In genomic region chr20:62914970-62915457, GRCh38 we compare ENCODE assay signal across 1 cellular context.
TF ChIP-seq lines count a peak whose summit lies in the region.

No MANE protein-coding gene starts in this region.

TF ChIP-seq in HepG2, 621 proteins besides CTCF, POLR2A, EP300 and RAD21 (continued from another document):
- TF ChIP-seq STAT6 (CRISPR knock-in tag; IDR thresholded peaks at IDR 0.05; ENCODE audit: borderline replicate concordance) (no peak), ATRX (CRISPR knock-in tag; IDR thresholded peaks at IDR 0.05; ENCODE audit: borderline replicate concordance) (no peak), KMT2A (CRISPR knock-in tag; IDR thresholded peaks at IDR 0.05) (no peak), ZBTB38 (CRISPR knock-in tag; IDR thresholded peaks at IDR 0.05) (peak; percentile 76; the same call in 1 of the 2 replicates), ZNF883 (CRISPR knock-in tag; IDR thresholded peaks at IDR 0.05; ENCODE audit: not compliant biosample characterization) (peak; percentile 14), ZFP91 (CRISPR knock-in tag; IDR thresholded peaks at IDR 0.05; ENCODE audit: borderline replicate concordance) (peak; percentile 99), DPF2 (CRISPR knock-in tag; IDR thresholded peaks at IDR 0.05; ENCODE audit: borderline replicate concordance, low read depth) (no peak), TRAFD1 (CRISPR knock-in tag; IDR thresholded peaks at IDR 0.05; ENCODE audit: borderline replicate concordance) (0 out of 2 replicates have a peak, but pooled peaks have one; percentile 33), ZNF512B (CRISPR knock-in tag; IDR thresholded peaks at IDR 0.05; ENCODE audit: borderline replicate concordance) (no peak), ZNF17 (CRISPR knock-in tag; IDR thresholded peaks at IDR 0.05) (no peak), ZSCAN25 (CRISPR knock-in tag; IDR thresholded peaks at IDR 0.05) (peak; percentile 25; the same call in 1 of the 2 replicates), SP5 (CRISPR knock-in tag; IDR thresholded peaks at IDR 0.05; ENCODE audit: borderline replicate concordance, low read depth) (no peak), ZNF207 (IDR thresholded peaks at IDR 0.05; ENCODE audit: borderline replicate concordance) (no peak), HOMEZ (CRISPR knock-in tag; IDR thresholded peaks at IDR 0.05; ENCODE audit: low read depth) (no peak), SPEN (CRISPR knock-in tag; IDR thresholded peaks at IDR 0.05; ENCODE audit: low read depth) (0 out of 2 replicates have a peak, but pooled peaks have one; percentile 11), ZNF225 (CRISPR knock-in tag; IDR thresholded peaks at IDR 0.05) (0 out of 2 replicates have a peak, but pooled peaks have one; percentile 29), NR3C1 (CRISPR knock-in tag; IDR thresholded peaks at IDR 0.05) (no peak), SSRP1 (CRISPR knock-in tag; IDR thresholded peaks at IDR 0.05) (peak; percentile 63; the same call in 1 of the 2 replicates), SALL1 (CRISPR knock-in tag; IDR thresholded peaks at IDR 0.05) (peak; percentile 33; the same call in 1 of the 2 replicates), RFXAP (CRISPR knock-in tag; IDR thresholded peaks at IDR 0.05; ENCODE audit: borderline replicate concordance) (no peak), SETDB1 (CRISPR knock-in tag; IDR thresholded peaks at IDR 0.05; ENCODE audit: borderline replicate concordance) (no peak)
- TF ChIP-seq, protein P1, sequence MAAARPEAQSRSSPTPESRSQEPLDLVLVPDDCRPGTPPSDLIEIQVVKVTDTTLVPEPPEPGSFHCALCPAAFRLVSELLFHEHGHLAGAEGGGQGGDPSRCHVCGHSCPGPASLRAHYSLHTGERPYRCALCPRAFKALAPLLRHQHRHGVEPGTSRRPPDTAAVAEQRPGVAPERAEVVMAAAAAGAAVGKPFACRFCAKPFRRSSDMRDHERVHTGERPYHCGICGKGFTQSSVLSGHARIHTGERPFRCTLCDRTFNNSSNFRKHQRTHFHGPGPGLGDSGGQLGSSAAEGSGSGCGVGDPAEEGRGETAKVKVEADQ (CRISPR knock-in tag; IDR thresholded peaks at IDR 0.05; ENCODE audit: borderline replicate concordance), result peak; percentile 39; the same call in 1 of the 2 replicates
- TF ChIP-seq, protein P2, sequence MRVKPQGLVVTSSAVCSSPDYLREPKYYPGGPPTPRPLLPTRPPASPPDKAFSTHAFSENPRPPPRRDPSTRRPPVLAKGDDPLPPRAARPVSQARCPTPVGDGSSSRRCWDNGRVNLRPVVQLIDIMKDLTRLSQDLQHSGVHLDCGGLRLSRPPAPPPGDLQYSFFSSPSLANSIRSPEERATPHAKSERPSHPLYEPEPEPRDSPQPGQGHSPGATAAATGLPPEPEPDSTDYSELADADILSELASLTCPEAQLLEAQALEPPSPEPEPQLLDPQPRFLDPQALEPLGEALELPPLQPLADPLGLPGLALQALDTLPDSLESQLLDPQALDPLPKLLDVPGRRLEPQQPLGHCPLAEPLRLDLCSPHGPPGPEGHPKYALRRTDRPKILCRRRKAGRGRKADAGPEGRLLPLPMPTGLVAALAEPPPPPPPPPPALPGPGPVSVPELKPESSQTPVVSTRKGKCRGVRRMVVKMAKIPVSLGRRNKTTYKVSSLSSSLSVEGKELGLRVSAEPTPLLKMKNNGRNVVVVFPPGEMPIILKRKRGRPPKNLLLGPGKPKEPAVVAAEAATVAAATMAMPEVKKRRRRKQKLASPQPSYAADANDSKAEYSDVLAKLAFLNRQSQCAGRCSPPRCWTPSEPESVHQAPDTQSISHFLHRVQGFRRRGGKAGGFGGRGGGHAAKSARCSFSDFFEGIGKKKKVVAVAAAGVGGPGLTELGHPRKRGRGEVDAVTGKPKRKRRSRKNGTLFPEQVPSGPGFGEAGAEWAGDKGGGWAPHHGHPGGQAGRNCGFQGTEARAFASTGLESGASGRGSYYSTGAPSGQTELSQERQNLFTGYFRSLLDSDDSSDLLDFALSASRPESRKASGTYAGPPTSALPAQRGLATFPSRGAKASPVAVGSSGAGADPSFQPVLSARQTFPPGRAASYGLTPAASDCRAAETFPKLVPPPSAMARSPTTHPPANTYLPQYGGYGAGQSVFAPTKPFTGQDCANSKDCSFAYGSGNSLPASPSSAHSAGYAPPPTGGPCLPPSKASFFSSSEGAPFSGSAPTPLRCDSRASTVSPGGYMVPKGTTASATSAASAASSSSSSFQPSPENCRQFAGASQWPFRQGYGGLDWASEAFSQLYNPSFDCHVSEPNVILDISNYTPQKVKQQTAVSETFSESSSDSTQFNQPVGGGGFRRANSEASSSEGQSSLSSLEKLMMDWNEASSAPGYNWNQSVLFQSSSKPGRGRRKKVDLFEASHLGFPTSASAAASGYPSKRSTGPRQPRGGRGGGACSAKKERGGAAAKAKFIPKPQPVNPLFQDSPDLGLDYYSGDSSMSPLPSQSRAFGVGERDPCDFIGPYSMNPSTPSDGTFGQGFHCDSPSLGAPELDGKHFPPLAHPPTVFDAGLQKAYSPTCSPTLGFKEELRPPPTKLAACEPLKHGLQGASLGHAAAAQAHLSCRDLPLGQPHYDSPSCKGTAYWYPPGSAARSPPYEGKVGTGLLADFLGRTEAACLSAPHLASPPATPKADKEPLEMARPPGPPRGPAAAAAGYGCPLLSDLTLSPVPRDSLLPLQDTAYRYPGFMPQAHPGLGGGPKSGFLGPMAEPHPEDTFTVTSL (CRISPR knock-in tag; IDR thresholded peaks at IDR 0.05; ENCODE audit: borderline replicate concordance), result no peak
